ENCODE assay signal across 8 cellular contexts in the genomic region with DNA sequence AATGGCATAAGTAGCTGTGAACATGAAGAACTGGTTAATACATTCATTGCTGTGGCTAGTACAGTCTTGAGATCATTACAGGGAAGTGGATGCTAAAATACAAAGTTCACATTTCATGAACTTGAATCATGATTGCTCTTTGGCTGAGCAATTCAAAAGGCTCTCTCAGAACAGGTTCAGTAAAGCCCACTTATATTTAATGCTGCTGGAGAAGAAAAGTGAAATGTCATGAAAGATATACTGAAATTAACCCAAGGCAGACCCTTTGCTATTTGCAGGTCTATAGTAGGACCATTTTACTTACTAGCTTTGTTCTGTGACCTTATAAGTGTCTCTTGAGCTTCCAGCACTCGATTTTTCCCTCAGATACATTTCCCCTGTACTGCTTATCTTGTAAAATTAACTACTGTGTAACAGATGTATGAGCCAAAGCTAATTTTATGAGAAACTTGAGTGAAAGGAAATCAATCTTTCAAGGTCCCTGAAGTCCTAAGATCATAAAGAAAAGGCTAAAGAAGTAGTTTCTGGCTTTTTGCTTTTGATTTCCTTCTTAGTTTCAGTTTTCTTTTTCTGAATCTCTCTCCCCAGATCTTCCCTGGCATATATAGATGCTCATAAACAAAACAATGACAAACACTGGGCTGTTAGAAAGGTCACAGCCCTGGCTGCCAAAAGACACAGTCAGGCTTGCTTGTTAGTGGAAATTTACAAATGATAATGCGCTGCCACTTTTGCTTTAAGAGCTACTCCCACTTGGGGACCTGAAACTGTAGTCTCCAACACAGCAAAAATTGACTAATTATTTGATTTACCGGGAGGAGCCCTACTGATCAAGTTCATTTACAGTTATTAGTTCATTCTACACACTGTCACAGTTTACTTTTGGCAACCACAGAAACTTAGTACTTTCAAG.
A peak's percentile ranks its signal among the peaks of the same experiment; 100 is the strongest.
DNase-seq lines count a peak whose midpoint lies in the region; ATAC-seq and TF ChIP-seq lines count a peak whose summit lies in the region.

No MANE protein-coding gene starts in this region.

- H3K27ac Mint-ChIP-seq in T-helper 1 cell treated with Interleukin-12 subunit alpha and Interleukin-12 subunit beta and Interleukin-4 antibody, amounts not matched to agents 30 μg/mL and 1 μg/mL, for 36 hours: peak overlapping the region; percentile 90
- peak overlapping the region; percentile 94 to 97 for H3K27ac Mint-ChIP-seq in natural killer cell
- no peak overlapping the region for H3K27ac Mint-ChIP-seq in endodermal cell

- peak overlapping the region; percentile 78 for H3K4me3 Mint-ChIP-seq in T-helper 1 cell treated with Interleukin-12 subunit alpha and Interleukin-12 subunit beta and Interleukin-4 antibody, amounts not matched to agents 30 μg/mL and 1 μg/mL, for 36 hours
- peak overlapping the region; percentile 87 for H3K4me3 Mint-ChIP-seq in natural killer cell
- H3K4me3 Mint-ChIP-seq in endodermal cell: no peak overlapping the region

- no peaks in the 10 kb centered on the region for H3K27me3 ChIP-seq in endodermal cell (ENCODE audit: control insufficient read depth, insufficient read depth, low read length, poor library complexity, severe bottlenecking)

- peaks cover 11% of the 10 kb centered on the region for H3K36me3 Mint-ChIP-seq in T-helper 1 cell treated with Interleukin-12 subunit alpha and Interleukin-12 subunit beta and Interleukin-4 antibody, amounts not matched to agents 30 μg/mL and 1 μg/mL, for 36 hours (ENCODE audit: low read depth)
- peaks cover 19% of the 10 kb centered on the region for H3K36me3 Mint-ChIP-seq in natural killer cell
- H3K36me3 Mint-ChIP-seq in endodermal cell (ENCODE audit: low read depth): peaks cover 7% of the 10 kb centered on the region

- no peaks in the 10 kb centered on the region for H3K4me1 ChIP-seq in endodermal cell (ENCODE audit: control insufficient read depth, insufficient read depth, low read length)

- intact Hi-C loops in natural killer cell (cut with micrococcal nuclease): no loop called here

- ATAC-seq in HG02852 (IDR thresholded peaks at IDR 0.05; ENCODE audit: unreplicated experiment) (peak; percentile 66), esophagus mucosa (peak; percentile 86), natural killer cell (peak; percentile 67 to 72 (median 71))

- H3K9ac ChIP-seq in endodermal cell (ENCODE audit: extremely low read depth, low read length, poor library complexity, severe bottlenecking): no peak overlapping the region

- no peaks in the 10 kb centered on the region for H3K27me3 Mint-ChIP-seq in T-helper 1 cell treated with Interleukin-12 subunit alpha and Interleukin-12 subunit beta and Interleukin-4 antibody, amounts not matched to agents 30 μg/mL and 1 μg/mL, for 36 hours (ENCODE audit: low read depth)
- no peaks in the 10 kb centered on the region for H3K27me3 Mint-ChIP-seq in natural killer cell (ENCODE audit: low read depth in 2 of 2)
- no peaks in the 10 kb centered on the region for H3K27me3 Mint-ChIP-seq in endodermal cell (ENCODE audit: insufficient read depth)

- H3K4me3 ChIP-seq in endodermal cell (ENCODE audit: low read length): no peak overlapping the region

- H3K9me3 ChIP-seq in endodermal cell (ENCODE audit: control insufficient read depth, low read length): peaks cover 22% of the 10 kb centered on the region

- H3K36me3 ChIP-seq in endodermal cell (ENCODE audit: control insufficient read depth, insufficient read depth, low read length): no peaks in the 10 kb centered on the region

- peak; percentile 23 for DNase-seq in activated CD4-positive, alpha-beta T cell treated with anti-CD3 and anti-CD28 coated beads for 48 hours
- DNase-seq in activated CD4-positive, alpha-beta T cell treated with anti-CD3 and anti-CD28 coated beads, Interleukin-2, amount 50 U/mL, for 1 hour: no peak
- DNase-seq in natural killer cell (no peak), endodermal cell (no peak), SHP77 treated with DMSO at 0.1 percent for 48 hours (lab: John Stamatoyannopoulos, UW) (no peak)

- H3K4me1 Mint-ChIP-seq in T-helper 1 cell treated with Interleukin-12 subunit alpha and Interleukin-12 subunit beta and Interleukin-4 antibody, amounts not matched to agents 30 μg/mL and 1 μg/mL, for 36 hours (ENCODE audit: low read depth): peaks cover 18% of the 10 kb centered on the region
- peaks cover 19 to 22% of the 10 kb centered on the region in 2 donors for H3K4me1 Mint-ChIP-seq in natural killer cell
- peaks cover 12% of the 10 kb centered on the region for H3K4me1 Mint-ChIP-seq in endodermal cell

- H3K9me3 Mint-ChIP-seq in T-helper 1 cell treated with Interleukin-12 subunit alpha and Interleukin-12 subunit beta and Interleukin-4 antibody, amounts not matched to agents 30 μg/mL and 1 μg/mL, for 36 hours: peaks cover 17% of the 10 kb centered on the region
- H3K9me3 Mint-ChIP-seq in natural killer cell: peaks cover 9% of the 10 kb centered on the region in 2 donors
- peaks cover 20% of the 10 kb centered on the region for H3K9me3 Mint-ChIP-seq in endodermal cell

- TF ChIP-seq CTCF in natural killer cell (IDR thresholded peaks at IDR 0.05) (no peak), endodermal cell (conservative IDR thresholded peaks at IDR 0.05) (no peak)

- 48 to 64% methylated on average over 3 of the region's 3 CpGs for WGBS in endodermal cell (ENCODE audit: insufficient coverage in 1 of 2, insufficient read length in 1 of 2), 2 experiments

- no peak overlapping the region for H3K27ac ChIP-seq in endodermal cell (ENCODE audit: low read depth, low read length)
